Comparison of ENCODE assay signal across 12 cellular contexts in genomic region chr1:214525535-214526019, GRCh38.
DNase-seq lines count a peak whose midpoint lies in the region; ATAC-seq and TF ChIP-seq lines count a peak whose summit lies in the region.
"Had no signal": no experiment of that assay in that cellular context is flagged by ENCODE, and none has a peak within 500 bp of the region (broad histone marks: within the 10 kb centered on the region; RNA-seq: fewer than 3 reads in every experiment).

No MANE protein-coding gene starts in this region.

- no peaks in the 10 kb centered on the region for H3K27me3 ChIP-seq in ACC112 (ENCODE audit: insufficient read depth, low read length)
- H3K27me3 ChIP-seq in KMS-11 (ENCODE audit: insufficient read depth, low read depth), result no peaks in the 10 kb centered on the region

- H3K36me3 ChIP-seq in ACC112 (ENCODE audit: insufficient read depth, low read length) (no peaks in the 10 kb centered on the region), KMS-11 (ENCODE audit: insufficient read depth) (no peaks in the 10 kb centered on the region)

- H3K79me2 ChIP-seq in ACC112 (ENCODE audit: control insufficient read depth, insufficient read depth, low read length, unreplicated experiment) (peaks cover 90% of the 10 kb centered on the region), KMS-11 (ENCODE audit: insufficient read depth, low read depth) (no peaks in the 10 kb centered on the region)

- H3K27ac ChIP-seq in ACC112 (ENCODE audit: low read depth, low read length) (peak overlapping the region; percentile 46; the same call in 1 of the 2 replicates), KMS-11 (peak overlapping the region; percentile 67)

- H3K4me3 ChIP-seq in ACC112 (ENCODE audit: low read depth, low read length), result no peak overlapping the region
- H3K4me3 ChIP-seq in KMS-11 (IDR thresholded peaks at IDR 0.05; ENCODE audit: insufficient read depth, low read depth, low read length), result peak overlapping the region; percentile 83
- no peak overlapping the region for H3K4me3 ChIP-seq in epithelial cell of esophagus (ENCODE audit: low read length)

- H3K4me2 ChIP-seq in KMS-11, result peak overlapping the region; percentile 73

- H3K4me1 ChIP-seq in ACC112 (ENCODE audit: control insufficient read depth, insufficient read depth, low read length, unreplicated experiment) (peaks cover 38% of the 10 kb centered on the region), KMS-11 (ENCODE audit: low read depth, poor library complexity, severe bottlenecking) (peaks cover 30% of the 10 kb centered on the region)

- DNase-seq in epithelial cell of esophagus (ENCODE audit: low read depth) (peak; percentile 78), NCI-H82 (lab: John Stamatoyannopoulos, UW) (no peak), DMS 273 (lab: John Stamatoyannopoulos, UW; ENCODE audit: unreplicated experiment) (no peak)
- no peak for DNase-seq in activated CD4-positive, alpha-beta T cell treated with anti-CD3 and anti-CD28 coated beads, Interleukin-2, amount 50 U/mL, for 4 hours
- DNase-seq: caudate nucleus; CD4-positive, alpha-beta T cell; NCI-H748 treated with DMSO at 0.1 percent for 48 hours; stimulated activated CD8-positive, alpha-beta memory T cell treated with anti-CD3 and anti-CD28 coated beads, Interleukin-4, amount 100 ng/mL, for 48 hours had no signal

- H2AFZ ChIP-seq in ACC112 (ENCODE audit: low read length, unreplicated experiment), result no peak overlapping the region
- peak overlapping the region; percentile 38 for H2AFZ ChIP-seq in KMS-11 (ENCODE audit: low read depth)

- H3K9ac ChIP-seq in KMS-11, result peak overlapping the region; percentile 41

- ATAC-seq in GM19397 (IDR thresholded peaks at IDR 0.05; ENCODE audit: unreplicated experiment), result peak; percentile 61
- ATAC-seq in GM19023 (IDR thresholded peaks at IDR 0.05; ENCODE audit: unreplicated experiment), result no peak

- H4K20me1 ChIP-seq in KMS-11 (ENCODE audit: insufficient read depth), result no peaks in the 10 kb centered on the region

- TF ChIP-seq CTCF in KMS-11 (conservative IDR thresholded peaks at IDR 0.05; ENCODE audit: low read depth, low read length) (no peak), epithelial cell of esophagus (IDR thresholded peaks at IDR 0.05; ENCODE audit: insufficient read depth, low read depth, low read length, missing control alignments) (no peak)
